Comparison of ENCODE assay signal across 7 cellular contexts in genomic region chr12:122367632-122368031, GRCh38. TPM values are rescaled to one million over a fixed set of nuclear protein-coding genes. Genes with fewer than 3 reads are reported as not detected.
DNase-seq lines count a peak whose midpoint lies in the region; ATAC-seq, FAIRE-seq and TF ChIP-seq lines count a peak whose summit lies in the region.
"Not testable (repeated sequence)": the region's sequence is repeated elsewhere in the genome, so short reads cannot be mapped to it uniquely, and the experiment has no call there.

No MANE protein-coding gene starts in this region.

- H3K27ac ChIP-seq in GM23248 (peak overlapping the region; percentile 91), RWPE2 (ENCODE audit: poor library complexity, severe bottlenecking) (peak overlapping the region; percentile 77), astrocyte (ENCODE audit: low read depth, low read length) (peak overlapping the region; percentile 88), esophagus squamous epithelium (peak overlapping the region in 3 of 4 donors; percentile 21 to 75 (median 61)), keratinocyte (ENCODE audit: control insufficient read depth, insufficient read depth, low read length) (peak overlapping the region; percentile 84), trophoblast cell (ENCODE audit: low read depth, low read length) (peak overlapping the region; percentile 67)

- not testable (repeated sequence) for H3K23ac ChIP-seq in trophoblast cell (ENCODE audit: low read length)

- H3K4me2 ChIP-seq in GM23248 (ENCODE audit: unreplicated experiment), result peak overlapping the region; percentile 70
- H3K4me2 ChIP-seq in astrocyte (ENCODE audit: low read length); keratinocyte (ENCODE audit: control insufficient read depth, extremely low read depth, insufficient read depth, low read depth, low read length); trophoblast cell (ENCODE audit: low read length): not testable (repeated sequence)

- in situ Hi-C loops in GM23248 (cut with MboI), result not testable (repeated sequence)

- H3K27me3 Mint-ChIP-seq in astrocyte (ENCODE audit: low read depth, unreplicated experiment), result not testable (repeated sequence)

- H3K4me3 Mint-ChIP-seq in astrocyte (ENCODE audit: unreplicated experiment); stimulated activated effector memory CD8-positive, alpha-beta T cell treated with anti-CD3 and anti-CD28 coated beads, Interleukin-12 subunit alpha, Interleukin-12 subunit beta, amount 100 ng/mL, for 72 hours: not testable (repeated sequence)

- H3K9ac ChIP-seq in GM23248 (peak overlapping the region; percentile 61; the same call in 1 of the 2 replicates), astrocyte (ENCODE audit: low read length) (peak overlapping the region; percentile 64)
- not testable (repeated sequence) for H3K9ac ChIP-seq in keratinocyte (ENCODE audit: control insufficient read depth, extremely low read depth, insufficient read depth, low read length); trophoblast cell (ENCODE audit: low read length)

- H2BK12ac ChIP-seq in trophoblast cell (ENCODE audit: low read length), result peak overlapping the region; percentile 87

- DNase-seq in GM23248; RWPE2 (ENCODE audit: low spot score); astrocyte (ENCODE audit: low read depth); esophagus squamous epithelium (lab: John Stamatoyannopoulos, UW); keratinocyte (ENCODE audit: low read depth, low spot score); trophoblast cell; stimulated activated effector memory CD8-positive, alpha-beta T cell treated with anti-CD3 and anti-CD28 coated beads, Interleukin-12 subunit alpha, Interleukin-12 subunit beta, amount 100 ng/mL, for 72 hours (ENCODE audit: low spot score in 2 of 2): not testable (repeated sequence)

- H3K27me3 ChIP-seq in GM23248 (replicated peaks; ENCODE audit: insufficient read depth); RWPE2 (ENCODE audit: insufficient read depth, poor library complexity, severe bottlenecking); astrocyte (ENCODE audit: insufficient read depth, low read length); esophagus squamous epithelium; keratinocyte (ENCODE audit: control insufficient read depth, extremely low read depth, insufficient read depth, low read length); trophoblast cell (ENCODE audit: insufficient read depth, low read length): not testable (repeated sequence)

- peak overlapping the region; percentile 49 for H4K8ac ChIP-seq in trophoblast cell (ENCODE audit: low read depth, low read length)

- H3K4ac ChIP-seq in trophoblast cell (ENCODE audit: low read depth, low read length), result peak overlapping the region; percentile 49

- not testable (repeated sequence) for H3K79me1 ChIP-seq in trophoblast cell (ENCODE audit: low read length)

- H3K18ac ChIP-seq in trophoblast cell (ENCODE audit: low read length), result peak overlapping the region; percentile 78

- H4K91ac ChIP-seq in trophoblast cell (ENCODE audit: low read depth, low read length), result peak overlapping the region; percentile 92

- TF ChIP-seq POLR2A in esophagus squamous epithelium (IDR thresholded peaks at IDR 0.05), result not testable (repeated sequence)

- not testable (repeated sequence) for H3K9me3 Mint-ChIP-seq in astrocyte (ENCODE audit: unreplicated experiment); stimulated activated effector memory CD8-positive, alpha-beta T cell treated with anti-CD3 and anti-CD28 coated beads, Interleukin-12 subunit alpha, Interleukin-12 subunit beta, amount 100 ng/mL, for 72 hours

- not testable (repeated sequence) for FAIRE-seq in astrocyte (lab: Jason Lieb, UNC); keratinocyte (lab: Jason Lieb, UNC)

- peaks cover 34% of the 10 kb centered on the region for H3F3A ChIP-seq in GM23248 (ENCODE audit: insufficient read depth)

- ATAC-seq in RWPE2 (ENCODE audit: low read depth); stimulated activated effector memory CD8-positive, alpha-beta T cell treated with anti-CD3 and anti-CD28 coated beads, Interleukin-12 subunit alpha, Interleukin-12 subunit beta, amount 100 ng/mL, for 72 hours: not testable (repeated sequence)

- intact Hi-C loops in esophagus squamous epithelium (cut with DNase I), result not testable (repeated sequence)

- H3K79me2 ChIP-seq in GM23248 (ENCODE audit: insufficient read depth) (peaks cover 86% of the 10 kb centered on the region), astrocyte (ENCODE audit: insufficient read depth, low read length) (peaks cover 53% of the 10 kb centered on the region), keratinocyte (ENCODE audit: control insufficient read depth, insufficient read depth, low read length) (peaks cover 37% of the 10 kb centered on the region)
- H3K79me2 ChIP-seq in trophoblast cell (ENCODE audit: control insufficient read depth, insufficient read depth, low read length, poor library complexity), result not testable (repeated sequence)

- H3K4me1 ChIP-seq in GM23248 (ENCODE audit: insufficient read depth) (peaks cover 41% of the 10 kb centered on the region), RWPE2 (ENCODE audit: insufficient read depth, poor library complexity, severe bottlenecking) (peaks cover 23% of the 10 kb centered on the region), astrocyte (ENCODE audit: insufficient read depth, low read length) (peaks cover 23% of the 10 kb centered on the region), esophagus squamous epithelium (peaks cover 0 to 39% (median 29%) of the 10 kb centered on the region in 3 donors), keratinocyte (ENCODE audit: control insufficient read depth, extremely low read depth, insufficient read depth, low read length) (peaks cover 12% of the 10 kb centered on the region), trophoblast cell (ENCODE audit: control insufficient read depth in 1 of 2, insufficient read depth in 2 of 2, low read length in 2 of 2) (peaks cover 9 to 13% of the 10 kb centered on the region in 2 experiments)

- dilution Hi-C loops in keratinocyte (cut with MboI; ENCODE audit: extremely low pct_ligation_motif_present, low sequenced_read_pairs), result not testable (repeated sequence)

- not testable (repeated sequence) for H3K9me1 ChIP-seq in keratinocyte (ENCODE audit: control insufficient read depth, extremely low read depth, insufficient read depth, low read length)

- not testable (repeated sequence) for H3K4me3 ChIP-seq in GM23248; RWPE2 (ENCODE audit: severe bottlenecking); astrocyte (ENCODE audit: insufficient read depth, low read depth, low read length); esophagus squamous epithelium; keratinocyte (ENCODE audit: control insufficient read depth in 2 of 3, extremely low read depth in 1 of 3, insufficient read depth in 2 of 3, low read depth in 1 of 3, low read length in 3 of 3); trophoblast cell (ENCODE audit: low read depth, low read length)

- H4K12ac ChIP-seq in trophoblast cell (ENCODE audit: low read depth, low read length), result peak overlapping the region; percentile 3

- peaks cover 22% of the 10 kb centered on the region for H3K4me1 Mint-ChIP-seq in astrocyte (ENCODE audit: low read depth, unreplicated experiment)
- peaks cover 39% of the 10 kb centered on the region for H3K4me1 Mint-ChIP-seq in stimulated activated effector memory CD8-positive, alpha-beta T cell treated with anti-CD3 and anti-CD28 coated beads, Interleukin-12 subunit alpha, Interleukin-12 subunit beta, amount 100 ng/mL, for 72 hours

- H2AFZ ChIP-seq in GM23248; astrocyte (ENCODE audit: low read depth, low read length); keratinocyte (ENCODE audit: control insufficient read depth, low read length); trophoblast cell (ENCODE audit: insufficient read depth, low read length, poor library complexity): not testable (repeated sequence)

- H2BK5ac ChIP-seq in trophoblast cell (ENCODE audit: low read depth, low read length, poor library complexity), result peak overlapping the region; percentile 88

- H3K9me2 ChIP-seq in GM23248 (ENCODE audit: insufficient read depth), result not testable (repeated sequence)

- peak overlapping the region; percentile 38 for H2BK120ac ChIP-seq in trophoblast cell (ENCODE audit: insufficient read depth, low read length, poor library complexity)

- not testable (repeated sequence) for H4K20me1 ChIP-seq in GM23248 (ENCODE audit: insufficient read depth); astrocyte (ENCODE audit: insufficient read depth, low read length); keratinocyte (ENCODE audit: control insufficient read depth, extremely low read depth, insufficient read depth, low read length)

- H3K9me3 ChIP-seq in GM23248 (ENCODE audit: low read depth); RWPE2 (ENCODE audit: severe bottlenecking); astrocyte (ENCODE audit: insufficient read depth, low read depth, low read length); esophagus squamous epithelium; keratinocyte (ENCODE audit: control insufficient read depth, low read depth, low read length); trophoblast cell (ENCODE audit: insufficient read depth, low read depth, low read length): not testable (repeated sequence)

- H2AK5ac ChIP-seq in trophoblast cell (ENCODE audit: low read length), result peak overlapping the region; percentile 47

- not testable (repeated sequence) for H3K36me3 ChIP-seq in GM23248 (ENCODE audit: low read depth); astrocyte (ENCODE audit: insufficient read depth, low read length)
- H3K36me3 ChIP-seq in RWPE2 (ENCODE audit: low read depth) (peaks cover 28% of the 10 kb centered on the region), esophagus squamous epithelium (peaks cover 0 to 65% (median 7%) of the 10 kb centered on the region in 3 donors), keratinocyte (ENCODE audit: control insufficient read depth in 2 of 2, extremely low read depth in 1 of 2, insufficient read depth in 2 of 2, low read length in 2 of 2) (peaks cover 11 to 13% of the 10 kb centered on the region in 2 experiments), trophoblast cell (ENCODE audit: control insufficient read depth in 1 of 2, insufficient read depth in 2 of 2, low read length in 2 of 2) (peaks cover 12 to 15% of the 10 kb centered on the region in 2 experiments)

- peak overlapping the region; percentile 44 for H3K14ac ChIP-seq in trophoblast cell (ENCODE audit: low read length)

- TF ChIP-seq CTCF in RWPE2 (IDR thresholded peaks at IDR 0.05; ENCODE audit: poor library complexity, severe bottlenecking); astrocyte (IDR thresholded peaks at IDR 0.05; ENCODE audit: insufficient read depth, low read depth, low read length); esophagus squamous epithelium (IDR thresholded peaks at IDR 0.05); keratinocyte (optimal IDR thresholded peaks at IDR 0.05 in 1 of 3, IDR thresholded peaks at IDR 0.05 in 1 of 3, conservative IDR thresholded peaks at IDR 0.05 in 1 of 3; ENCODE audit: extremely low read depth in 1 of 3, insufficient read depth in 2 of 3, low read length in 3 of 3): not testable (repeated sequence)

- peak overlapping the region; percentile 99 for H3K27ac Mint-ChIP-seq in astrocyte (ENCODE audit: unreplicated experiment)
- H3K27ac Mint-ChIP-seq in stimulated activated effector memory CD8-positive, alpha-beta T cell treated with anti-CD3 and anti-CD28 coated beads, Interleukin-12 subunit alpha, Interleukin-12 subunit beta, amount 100 ng/mL, for 72 hours, result peak overlapping the region; percentile 89

- H3K36me3 Mint-ChIP-seq in astrocyte (ENCODE audit: low read depth, unreplicated experiment), result peaks cover 16% of the 10 kb centered on the region
- peaks cover 77% of the 10 kb centered on the region for H3K36me3 Mint-ChIP-seq in stimulated activated effector memory CD8-positive, alpha-beta T cell treated with anti-CD3 and anti-CD28 coated beads, Interleukin-12 subunit alpha, Interleukin-12 subunit beta, amount 100 ng/mL, for 72 hours

RNA-seq across cellular contexts. Expression of gene CLIP1, which starts 54.8 kb away (rescaled TPM):
- 52.5 and 61.7 TPM in 2 replicates for total RNA-seq in GM23248 (2014; rRNA removed; shearing (Covaris generic))
- 74.5 and 77.8 TPM in 2 replicates for polyA plus RNA-seq in GM23248 (2016; fragmentation: Nextera tagmentation; extraction: Ambion mirVana)
- total RNA-seq in astrocyte, result 59.4 and 70.0 TPM in 2 replicates
- total RNA-seq in esophagus squamous epithelium, result 100 to 1,000 TPM in 3 of 4 donors, 10 to 100 TPM in 1; 78.7 to 147 (median 118) TPM
- 54.0 to 94.1 TPM (median 54.3 TPM) in 3 replicates for polyA plus RNA-seq in keratinocyte
- 426 TPM for polyA plus RNA-seq in keratinocyte (2011; ENCODE audit: low read depth)
- polyA plus RNA-seq in keratinocyte (2011; cell fraction: cytosol; rRNA removed), result 34.0 and 51.1 TPM in 2 replicates
- polyA plus RNA-seq in keratinocyte (2011; cell fraction: nucleus; rRNA removed), result 135 and 148 TPM in 2 replicates
- polyA plus RNA-seq in keratinocyte (2012; ENCODE audit: low replicate concordance), result 31.3 and 87.3 TPM in 2 replicates
- polyA minus RNA-seq in keratinocyte, result 91.3 to 153 TPM (median 105 TPM) in 3 replicates
- polyA minus RNA-seq in keratinocyte (2011; cell fraction: cytosol; rRNA and poly(A)+ RNA removed), result 44.1 TPM
- 74.9 and 141 TPM in 2 replicates for polyA minus RNA-seq in keratinocyte (2011; cell fraction: nucleus; rRNA and poly(A)+ RNA removed)
- 101 and 104 TPM in 2 replicates for polyA plus RNA-seq in trophoblast cell (2013)
